In genomic region chr15:36940207-36940606, GRCh38 we compare ENCODE assay signal across 7 cellular contexts.
"Had no signal": no experiment of that assay in that cellular context is flagged by ENCODE, and none has a peak within 500 bp of the region (broad histone marks: within the 10 kb centered on the region; RNA-seq: fewer than 3 reads in every experiment).

No MANE protein-coding gene starts in this region.

- H3K9me3 Mint-ChIP-seq: HFFc6 had no signal

- DNase-seq: GM23248, GOT3, H7, HFFc6, IMR-90 had no signal

- H3K9me3 ChIP-seq: HAP-1 had no signal

- H3K27ac ChIP-seq: GM23248 had no signal

- H3K4me3 Mint-ChIP-seq: HFFc6 had no signal

- H3K4me3 ChIP-seq: GM23248, HAP-1 had no signal

- ATAC-seq: HCT116 had no signal

- H3K27ac Mint-ChIP-seq: HFFc6 had no signal
